In the genomic region with DNA sequence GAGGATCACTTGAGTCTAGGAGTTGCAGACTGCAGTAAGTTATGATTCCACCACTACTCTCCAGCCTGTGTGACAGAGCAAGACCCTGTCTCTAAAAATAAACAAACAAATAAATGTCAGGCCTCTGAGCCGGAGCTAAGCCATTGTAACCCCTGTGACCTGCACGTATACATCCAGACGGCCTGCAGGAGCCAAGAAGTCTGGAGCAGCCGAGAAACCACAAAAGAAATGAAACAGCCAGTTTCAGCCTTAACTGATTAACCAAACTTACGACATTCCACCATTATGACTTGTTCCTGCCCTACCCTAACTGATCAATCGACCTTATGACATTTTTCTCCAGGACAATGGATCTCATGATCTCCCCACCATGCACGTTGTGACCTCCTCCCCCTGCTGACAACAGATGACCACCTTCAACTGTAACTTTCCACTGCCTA, we compare ENCODE assay signal across 1 cellular context.
A peak's percentile ranks its signal among the peaks of the same experiment; 100 is the strongest.
TF ChIP-seq lines count a peak whose summit lies in the region.

No MANE protein-coding gene starts in this region.

TF ChIP-seq in K562, 482 proteins besides CTCF, POLR2A, EP300 and RAD21:
- TF ChIP-seq ZBED1 (IDR thresholded peaks at IDR 0.05): no peak
- TF ChIP-seq EHMT2 (IDR thresholded peaks at IDR 0.05): 0 out of 2 replicates have a peak, but pooled peaks have one; percentile 62
- TF ChIP-seq ARNT (IDR thresholded peaks at IDR 0.05): peak; percentile 97 to 98
- peak in 1 of 2 experiments; percentile 80; a peak in 1 of 3 replicates for TF ChIP-seq CBX3 (IDR thresholded peaks at IDR 0.05; ENCODE audit: borderline replicate concordance in 1 of 2, low read length in 2 of 2)
- no peak for TF ChIP-seq ZNF23 (CRISPR knock-in tag; IDR thresholded peaks at IDR 0.05)
- TF ChIP-seq HDAC2 (IDR thresholded peaks at IDR 0.05): no peak
- no peak for TF ChIP-seq BRD9 (IDR thresholded peaks at IDR 0.05; ENCODE audit: low read depth, partially characterized antibody)
- peak; percentile 40; the same call in 1 of the 2 replicates for TF ChIP-seq CEBPB (tag; IDR thresholded peaks at IDR 0.05)
- TF ChIP-seq, protein P1, sequence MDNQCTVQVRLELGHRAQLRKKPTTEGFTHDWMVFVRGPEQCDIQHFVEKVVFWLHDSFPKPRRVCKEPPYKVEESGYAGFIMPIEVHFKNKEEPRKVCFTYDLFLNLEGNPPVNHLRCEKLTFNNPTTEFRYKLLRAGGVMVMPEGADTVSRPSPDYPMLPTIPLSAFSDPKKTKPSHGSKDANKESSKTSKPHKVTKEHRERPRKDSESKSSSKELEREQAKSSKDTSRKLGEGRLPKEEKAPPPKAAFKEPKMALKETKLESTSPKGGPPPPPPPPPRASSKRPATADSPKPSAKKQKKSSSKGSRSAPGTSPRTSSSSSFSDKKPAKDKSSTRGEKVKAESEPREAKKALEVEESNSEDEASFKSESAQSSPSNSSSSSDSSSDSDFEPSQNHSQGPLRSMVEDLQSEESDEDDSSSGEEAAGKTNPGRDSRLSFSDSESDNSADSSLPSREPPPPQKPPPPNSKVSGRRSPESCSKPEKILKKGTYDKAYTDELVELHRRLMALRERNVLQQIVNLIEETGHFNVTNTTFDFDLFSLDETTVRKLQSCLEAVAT (IDR thresholded peaks at IDR 0.05): 0 out of 4 replicates have a peak, but pooled peaks of 1 of the 2 experiments have one; percentile 36
- no peak for TF ChIP-seq GTF3C2 (IDR thresholded peaks at IDR 0.05; ENCODE audit: borderline replicate concordance, extremely low read depth, insufficient read length)
- TF ChIP-seq HMBOX1 (IDR thresholded peaks at IDR 0.05): 0 out of 2 replicates have a peak, but pooled peaks have one; percentile 17
- TF ChIP-seq TRIM24 (IDR thresholded peaks at IDR 0.05): peak in 1 of 2 experiments; percentile 79; a peak in 2 of 4 replicates
- TF ChIP-seq SMAD4 (CRISPR knock-in tag; conservative IDR thresholded peaks at IDR 0.05): peak; percentile 49; the same call in 1 of the 2 replicates
- no peak for TF ChIP-seq TFAP4 (CRISPR knock-in tag; IDR thresholded peaks at IDR 0.05; ENCODE audit: borderline replicate concordance)
- TF ChIP-seq ZNF592 (IDR thresholded peaks at IDR 0.05): 0 out of 2 replicates have a peak, but pooled peaks have one; percentile 24
- no peak for TF ChIP-seq ZNF639 (CRISPR knock-in tag; conservative IDR thresholded peaks at IDR 0.05 in 1 of 2, IDR thresholded peaks at IDR 0.05 in 1 of 2)
- peak; percentile 78; the same call in 1 of the 2 replicates for TF ChIP-seq CBX5 (IDR thresholded peaks at IDR 0.05; ENCODE audit: borderline replicate concordance, low read depth)
- no peak for TF ChIP-seq ETV6 (IDR thresholded peaks at IDR 0.05; ENCODE audit: borderline replicate concordance in 1 of 2, low read depth in 2 of 2, low read length in 1 of 2)
- no peak for TF ChIP-seq ETV6 (CRISPR knock-in tag; IDR thresholded peaks at IDR 0.05; ENCODE audit: borderline replicate concordance)
- peak; percentile 80; the same call in 1 of the 2 replicates for TF ChIP-seq TRIM28 (IDR thresholded peaks at IDR 0.05)
